10 cellular contexts compared by ENCODE assay signal in genomic region chr7:141563956-141564623, GRCh38.
A peak's percentile ranks its signal among the peaks of the same experiment; 100 is the strongest.
DNase-seq lines count a peak whose midpoint lies in the region; ATAC-seq lines count a peak whose summit lies in the region.
"Had no signal": no experiment of that assay in that cellular context is flagged by ENCODE, and none has a peak within 500 bp of the region (broad histone marks: within the 10 kb centered on the region; RNA-seq: fewer than 3 reads in every experiment).

No MANE protein-coding gene starts in this region.

- ATAC-seq in HG03045 (IDR thresholded peaks at IDR 0.05; ENCODE audit: unreplicated experiment) (peak; percentile 77), GM19452 (IDR thresholded peaks at IDR 0.05; ENCODE audit: unreplicated experiment) (no peak)
- ATAC-seq: body of pancreas had no signal

- DNase-seq in activated T-cell treated with anti-CD3 and anti-CD28 coated beads for 48 hours (ENCODE audit: low read depth): peak; percentile 20
- no peak for DNase-seq in activated T-cell treated with anti-CD3 and anti-CD28 coated beads, Interleukin-2, amount 50 U/mL, for 1 hour
- DNase-seq in activated T-cell treated with anti-CD3 and anti-CD28 coated beads, Interleukin-2, amount 50 U/mL, for 48 hours: peak; percentile 41 to 58
- peak; percentile 11 for DNase-seq in stimulated activated CD8-positive, alpha-beta memory T cell treated with anti-CD3 and anti-CD28 coated beads, Interleukin-4, amount 100 ng/mL, for 24 hours (ENCODE audit: low read depth)
- no peak for DNase-seq in LoVo (ENCODE audit: low spot score)
- DNase-seq in NCI-H2081 (lab: John Stamatoyannopoulos, UW): no peak
- DNase-seq: body of pancreas, C1 segment of cervical spinal cord had no signal

Comparison
In these comparisons a context has a peak if more than half of its experiments do, and no peak if none do; other contexts are left out.
1. DNase-seq: peak in activated T-cell treated with anti-CD3 and anti-CD28 coated beads for 48 hours (single experiment), activated T-cell treated with anti-CD3 and anti-CD28 coated beads, Interleukin-2, amount 50 U/mL, for 48 hours (2 of 2) and stimulated activated CD8-positive, alpha-beta memory T cell treated with anti-CD3 and anti-CD28 coated beads, Interleukin-4, amount 100 ng/mL, for 24 hours (single experiment); none in activated T-cell treated with anti-CD3 and anti-CD28 coated beads, Interleukin-2, amount 50 U/mL, for 1 hour (single experiment), LoVo (single experiment) and NCI-H2081 (0 of 2).